ENCODE assay signal across 8 cellular contexts in the genomic region with DNA sequence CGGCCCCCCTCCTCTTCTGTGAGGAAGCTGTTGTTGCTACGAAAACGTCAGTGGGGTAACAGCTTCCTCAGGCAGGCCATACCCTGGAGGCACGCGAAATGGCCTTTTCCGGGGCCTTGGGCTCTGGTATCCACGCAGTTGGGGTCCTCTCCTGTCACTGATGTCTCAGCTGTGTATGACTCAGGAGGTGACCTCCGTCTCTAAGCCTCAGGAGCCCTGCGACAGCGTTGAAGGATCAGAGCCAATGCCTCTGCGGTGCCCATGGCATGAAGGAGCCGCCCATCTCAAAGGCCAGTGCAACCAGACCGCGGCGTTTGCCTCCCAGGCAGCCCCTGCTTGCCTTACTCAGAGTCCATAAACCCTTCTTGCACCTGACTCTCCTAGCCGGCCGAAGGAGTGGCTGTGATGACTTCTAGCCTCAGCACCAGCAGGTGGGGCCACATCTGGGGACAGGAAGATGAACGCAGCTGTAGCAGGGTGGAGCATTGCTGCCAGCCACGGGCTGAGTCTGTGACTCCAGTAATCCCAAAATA. TPM values are rescaled to one million over a fixed set of nuclear protein-coding genes. Genes with fewer than 3 reads are reported as not detected.
DNase-seq lines count a peak whose midpoint lies in the region; ATAC-seq and TF ChIP-seq lines count a peak whose summit lies in the region.

No MANE protein-coding gene starts in this region.

- H3K36me3 Mint-ChIP-seq in central memory CD8-positive, alpha-beta T cell (ENCODE audit: insufficient read depth): no peaks in the 10 kb centered on the region
- H3K36me3 Mint-ChIP-seq in naive thymus-derived CD8-positive, alpha-beta T cell: no peaks in the 10 kb centered on the region

- no peak overlapping the region for H3K27ac Mint-ChIP-seq in central memory CD8-positive, alpha-beta T cell (ENCODE audit: low read depth)
- H3K27ac Mint-ChIP-seq in naive thymus-derived CD8-positive, alpha-beta T cell: peak overlapping the region in 4 of 10 donors; percentile 43 to 76 (median 57)

- peak; percentile 34 for TF ChIP-seq CTCF in GM13977 (IDR thresholded peaks at IDR 0.05; ENCODE audit: extremely low read depth, insufficient read depth, missing control alignments)

- H3K9me3 Mint-ChIP-seq in central memory CD8-positive, alpha-beta T cell: no peaks in the 10 kb centered on the region
- H3K9me3 Mint-ChIP-seq in naive thymus-derived CD8-positive, alpha-beta T cell: no peaks in the 10 kb centered on the region

- H3K4me3 Mint-ChIP-seq in central memory CD8-positive, alpha-beta T cell: peak overlapping the region; percentile 82
- peak overlapping the region; percentile 58 to 87 (median 76) for H3K4me3 Mint-ChIP-seq in naive thymus-derived CD8-positive, alpha-beta T cell

- in situ Hi-C loops in GM13977 (cut with MboI; ENCODE audit: low pct_unique_long_range_greater_than_20kb, low sequenced_read_pairs, unreplicated experiment): no loop called here

- POLR2A ChIA-PET in naive thymus-derived CD8-positive, alpha-beta T cell (lab: Charles Lee): interaction anchor here (0.7 to 2.0 kb wide), 4 partner anchors 11 to 769 kb away, joined by 3 to 14 read pairs (median 7); a partner anchor contains a TSS

- DNase-seq in CD1c-positive myeloid dendritic cell (ENCODE audit: extremely low spot score) (peak; percentile 74), GM13977 (ENCODE audit: low spot score) (no peak), NCI-H82 treated with DMSO at 0.1 percent for 48 hours (lab: John Stamatoyannopoulos, UW; ENCODE audit: unreplicated experiment) (peak; percentile 6), NCI-H446 (lab: John Stamatoyannopoulos, UW) (no peak), pons (ENCODE audit: low spot score) (no peak)
- no peak for DNase-seq in central memory CD8-positive, alpha-beta T cell (ENCODE audit: low spot score in 2 of 2)
- DNase-seq in naive thymus-derived CD8-positive, alpha-beta T cell: no peak

- H3K4me1 Mint-ChIP-seq in central memory CD8-positive, alpha-beta T cell: peaks cover 34% of the 10 kb centered on the region
- peaks cover 12 to 41% (median 27%) of the 10 kb centered on the region in 4 donors for H3K4me1 Mint-ChIP-seq in naive thymus-derived CD8-positive, alpha-beta T cell

- no peaks in the 10 kb centered on the region for H3K27me3 Mint-ChIP-seq in central memory CD8-positive, alpha-beta T cell
- H3K27me3 Mint-ChIP-seq in naive thymus-derived CD8-positive, alpha-beta T cell: peaks cover 0 to 4% (median 0%) of the 10 kb centered on the region in 5 donors

- peak; percentile 6 for ATAC-seq in HG02884 (IDR thresholded peaks at IDR 0.05; ENCODE audit: unreplicated experiment)
- peak; percentile 36 for ATAC-seq in central memory CD8-positive, alpha-beta T cell (replicated peaks; ENCODE audit: extremely low read depth, poor library complexity, severe bottlenecking)
- peak in 1 of 2 donors; percentile 24 for ATAC-seq in naive thymus-derived CD8-positive, alpha-beta T cell

RNA-seq across cellular contexts. Expression of a gene that starts 1.0 kb away (rescaled TPM):
- total RNA-seq in naive thymus-derived CD8-positive, alpha-beta T cell: 10 to 100 TPM; 13.6 to 18.1 TPM
- polyA plus RNA-seq in naive thymus-derived CD8-positive, alpha-beta T cell: 1 to 10 TPM in 1 of 3 donors, under 1 TPM in 2; 0.07 to 1.1 (median 0.44) TPM

RNA-seq across cellular contexts. Expression of a gene that starts 9.1 kb away (rescaled TPM):
- 10 to 100 TPM; 54.2 to 61.4 TPM for total RNA-seq in naive thymus-derived CD8-positive, alpha-beta T cell
- 100 to 1,000 TPM; 163 to 204 (median 180) TPM for polyA plus RNA-seq in naive thymus-derived CD8-positive, alpha-beta T cell

RNA-seq across cellular contexts. Expression of a gene that starts 9.2 kb away (rescaled TPM):
- 10 to 100 TPM; 23.3 TPM for total RNA-seq in naive thymus-derived CD8-positive, alpha-beta T cell
- polyA plus RNA-seq in naive thymus-derived CD8-positive, alpha-beta T cell: 10 to 100 TPM; 20.8 to 26.9 (median 26.1) TPM

RNA-seq across cellular contexts. Expression of a gene that starts 38.8 kb away (rescaled TPM):
- 10 to 100 TPM; 77.1 to 89.0 TPM for total RNA-seq in naive thymus-derived CD8-positive, alpha-beta T cell
- 100 to 1,000 TPM; 212 to 243 (median 242) TPM for polyA plus RNA-seq in naive thymus-derived CD8-positive, alpha-beta T cell

RNA-seq across cellular contexts. Expression of a gene that starts 45.0 kb away (rescaled TPM):
- 100 to 1,000 TPM; 117 to 122 TPM for total RNA-seq in naive thymus-derived CD8-positive, alpha-beta T cell
- polyA plus RNA-seq in naive thymus-derived CD8-positive, alpha-beta T cell: 10 to 100 TPM; 40.9 to 89.3 (median 45.9) TPM

Comparison
In these comparisons a context has a peak if more than half of its experiments do, and no peak if none do; other contexts are left out.
1. DNase-seq: peak in CD1c-positive myeloid dendritic cell (single experiment) and NCI-H82 treated with DMSO at 0.1 percent for 48 hours (single experiment); none in GM13977 (single experiment), central memory CD8-positive, alpha-beta T cell (0 of 2), naive thymus-derived CD8-positive, alpha-beta T cell (0 of 10), NCI-H446 (0 of 2) and pons (single experiment).